ENCODE assay signal across 9 cellular contexts in genomic region chr2:143085125-143085784, GRCh38.
DNase-seq lines count a peak whose midpoint lies in the region; ATAC-seq and TF ChIP-seq lines count a peak whose summit lies in the region.
"Had no signal": no experiment of that assay in that cellular context is flagged by ENCODE, and none has a peak within 500 bp of the region (broad histone marks: within the 10 kb centered on the region; RNA-seq: fewer than 3 reads in every experiment).

No MANE protein-coding gene starts in this region.

- peaks cover 16% of the 10 kb centered on the region for H3K4me1 ChIP-seq in OCI-LY3 (ENCODE audit: low read length)

- H3K79me2 ChIP-seq in OCI-LY3 (ENCODE audit: low read length), result no peaks in the 10 kb centered on the region

- no peaks in the 10 kb centered on the region for H4K20me1 ChIP-seq in OCI-LY3 (ENCODE audit: insufficient read depth, low read length)

- H3K4me3 ChIP-seq in OCI-LY3 (ENCODE audit: low read length), result no peak overlapping the region

- DNase-seq in LoVo (ENCODE audit: low spot score) (no peak), D341Med (ENCODE audit: low spot score) (no peak), Ammon's horn (ENCODE audit: low spot score) (no peak)
- DNase-seq: NCI-H1930, T-helper 17 cell had no signal

- H3K9ac ChIP-seq in OCI-LY3 (ENCODE audit: low read length), result 0 out of 2 replicates have a peak overlapping the region, but pooled peaks have one; percentile 7

- H3K9me3 ChIP-seq in OCI-LY3 (ENCODE audit: insufficient read depth, low read length), result no peaks in the 10 kb centered on the region

- H3K4me2 ChIP-seq in OCI-LY3 (ENCODE audit: low read length), result peak overlapping the region; percentile 35

- H2AFZ ChIP-seq in OCI-LY3 (ENCODE audit: low read depth, low read length), result peak overlapping the region; percentile 91

- peak overlapping the region; percentile 57 for H3K27ac ChIP-seq in OCI-LY3 (ENCODE audit: low read length)

- TF ChIP-seq CTCF in OCI-LY3 (IDR thresholded peaks at IDR 0.05; ENCODE audit: low read depth, low read length), result no peak

- H3K36me3 ChIP-seq in OCI-LY3 (replicated peaks; ENCODE audit: low read depth, low read length), result no peaks in the 10 kb centered on the region

- no peaks in the 10 kb centered on the region for H3K27me3 ChIP-seq in OCI-LY3 (ENCODE audit: low read depth, low read length)

- ATAC-seq in GM18858 (IDR thresholded peaks at IDR 0.05; ENCODE audit: unreplicated experiment), result peak; percentile 67
- peak; percentile 82 for ATAC-seq in GM19452 (IDR thresholded peaks at IDR 0.05; ENCODE audit: unreplicated experiment)
- ATAC-seq in HG02981 (IDR thresholded peaks at IDR 0.05; ENCODE audit: unreplicated experiment), result peak; percentile 64
- ATAC-seq: T-helper 17 cell had no signal
